In the genomic region with DNA sequence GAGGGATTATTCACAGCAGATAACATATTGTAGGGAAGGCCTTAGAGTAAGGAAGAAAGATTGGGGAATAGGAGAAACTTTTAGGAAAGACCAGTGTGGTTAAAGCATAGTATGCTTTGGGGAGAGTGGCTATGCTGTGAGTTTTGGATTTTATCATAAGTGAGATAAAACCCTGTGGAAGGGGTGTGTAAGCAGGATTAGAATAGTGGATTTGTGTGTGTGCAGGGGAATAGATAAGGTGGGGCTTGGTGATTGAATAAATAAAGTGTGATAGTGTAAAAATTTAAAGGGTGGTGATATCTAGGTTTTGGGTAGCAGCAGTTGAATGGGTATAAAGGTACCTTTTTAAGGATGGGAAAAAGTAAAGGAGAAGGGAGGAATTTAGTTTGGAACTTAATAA, we compare ENCODE assay signal across 27 cellular contexts.
DNase-seq lines count a peak whose midpoint lies in the region; ATAC-seq, FAIRE-seq and TF ChIP-seq lines count a peak whose summit lies in the region.
"Had no signal": no experiment of that assay in that cellular context is flagged by ENCODE, and none has a peak within 500 bp of the region (broad histone marks: within the 10 kb centered on the region; RNA-seq: fewer than 3 reads in every experiment).

No MANE protein-coding gene starts in this region.

- in situ Hi-C loops in K562 (cut with MboI): no loop called here

- no peak for FAIRE-seq in K562 (lab: Jason Lieb, UNC)
- FAIRE-seq: GM12878, GM19239 had no signal

- no peak overlapping the region for H3K4me3 ChIP-seq in Karpas-422 (ENCODE audit: low read length)
- H3K4me3 ChIP-seq in K562: no peak overlapping the region
- no peak overlapping the region for H3K4me3 ChIP-seq in psoas muscle
- H3K4me3 ChIP-seq: BLaER1, GM12878 had no signal

- no peak overlapping the region for H2AFZ ChIP-seq in Karpas-422 (ENCODE audit: low read length)
- no peak overlapping the region for H2AFZ ChIP-seq in K562 (ENCODE audit: low read depth, low read length)

- CTCF ChIA-PET in activated naive CD4-positive, alpha-beta T cell treated with anti-CD3 and anti-CD28 coated beads for 36 hours (lab: Charles Lee): interaction anchor here (0.6 to 1.1 kb wide), 3 partner anchors 24 to 942 kb away, joined by 3 to 5 read pairs (median 3); no protein-coding TSS in a partner anchor
- CTCF ChIA-PET in K562 (lab: Yijun Ruan, JAX; ENCODE audit: low intra/inter-chr PET ratio): no interaction called here

- no peak overlapping the region for H3K9ac ChIP-seq in Karpas-422 (ENCODE audit: low read length)
- no peak overlapping the region for H3K9ac ChIP-seq in K562 (ENCODE audit: insufficient read depth in 1 of 2, low read depth in 2 of 2, low read length in 2 of 2)
- H3K9ac ChIP-seq: BLaER1 had no signal

- H3K4me1 Mint-ChIP-seq in activated naive CD4-positive, alpha-beta T cell treated with anti-CD3 and anti-CD28 coated beads, Interleukin-2, amount 50 U/mL, for 24 hours: peaks cover 38% of the 10 kb centered on the region
- peaks cover 21% of the 10 kb centered on the region for H3K4me1 Mint-ChIP-seq in activated naive CD4-positive, alpha-beta T cell treated with anti-CD3 and anti-CD28 coated beads for 36 hours (ENCODE audit: low read depth)
- H3K4me1 Mint-ChIP-seq in memory B cell: peaks cover 27% of the 10 kb centered on the region

- DNase-seq in activated naive CD4-positive, alpha-beta T cell treated with anti-CD3 and anti-CD28 coated beads for 36 hours: no peak
- DNase-seq in Karpas-422 (peak; percentile 9), K562 (ENCODE audit: extremely low read depth in 1 of 4, low spot score in 3 of 4) (no peak), memory B cell (ENCODE audit: low spot score in 2 of 2) (no peak), amniotic stem cell (lab: John Stamatoyannopoulos, UW) (no peak), psoas muscle (no peak)
- DNase-seq: ACHN; BE2C; C1 segment of cervical spinal cord; CD4-positive, alpha-beta memory T cell; CD4-positive, CD25-positive, alpha-beta regulatory T cell; CD8-positive, alpha-beta memory T cell; COR-L47; DMS 273 treated with DMSO at 0.1 percent for 48 hours; DMS153; DMS53; DMS79; DND-41; EL; GDM1 had no signal

- H3K79me2 ChIP-seq in Karpas-422 (ENCODE audit: low read length) (no peaks in the 10 kb centered on the region), K562 (ENCODE audit: control insufficient read depth, insufficient read depth, low read length) (peaks cover 16% of the 10 kb centered on the region; the same call in 2 of the 3 replicates)

- no peaks in the 10 kb centered on the region for H3K4me1 ChIP-seq in Karpas-422 (ENCODE audit: low read length)
- H3K4me1 ChIP-seq in K562 (replicated peaks in 1 of 2; ENCODE audit: control insufficient read depth in 2 of 2, insufficient read depth in 2 of 2, low read length in 2 of 2): peaks cover 0 to 7% of the 10 kb centered on the region in 2 experiments; a peak in 2 of 5 replicates
- peaks cover 33% of the 10 kb centered on the region for H3K4me1 ChIP-seq in psoas muscle
- H3K4me1 ChIP-seq: BE2C, BLaER1 had no signal

- H3K9me3 Mint-ChIP-seq in activated naive CD4-positive, alpha-beta T cell treated with anti-CD3 and anti-CD28 coated beads, Interleukin-2, amount 50 U/mL, for 24 hours: no peaks in the 10 kb centered on the region
- no peaks in the 10 kb centered on the region for H3K9me3 Mint-ChIP-seq in activated naive CD4-positive, alpha-beta T cell treated with anti-CD3 and anti-CD28 coated beads for 36 hours
- no peaks in the 10 kb centered on the region for H3K9me3 Mint-ChIP-seq in memory B cell
- H3K9me3 Mint-ChIP-seq: CD14-positive monocyte; CD4-positive, alpha-beta memory T cell; CD4-positive, CD25-positive, alpha-beta regulatory T cell; CD8-positive, alpha-beta memory T cell had no signal

- H3K36me3 ChIP-seq in Karpas-422 (ENCODE audit: insufficient read depth, low read length) (no peaks in the 10 kb centered on the region), K562 (ENCODE audit: control insufficient read depth, insufficient read depth, low read length) (no peaks in the 10 kb centered on the region), psoas muscle (ENCODE audit: insufficient read depth in 1 of 2, low read depth in 1 of 2) (no peaks in the 10 kb centered on the region)
- H3K36me3 ChIP-seq: BE2C, BLaER1 had no signal

- TF ChIP-seq EP300 in K562 (IDR thresholded peaks at IDR 0.05; ENCODE audit: low read length): no peak

- H3K36me3 Mint-ChIP-seq in activated naive CD4-positive, alpha-beta T cell treated with anti-CD3 and anti-CD28 coated beads, Interleukin-2, amount 50 U/mL, for 24 hours: peaks cover 5% of the 10 kb centered on the region
- H3K36me3 Mint-ChIP-seq in activated naive CD4-positive, alpha-beta T cell treated with anti-CD3 and anti-CD28 coated beads for 36 hours (ENCODE audit: low read depth): no peaks in the 10 kb centered on the region
- H3K36me3 Mint-ChIP-seq in memory B cell: peaks cover 2% of the 10 kb centered on the region
- H3K36me3 Mint-ChIP-seq: CD4-positive, alpha-beta memory T cell; CD8-positive, alpha-beta memory T cell had no signal

- POLR2A ChIA-PET in K562 (lab: Yijun Ruan, JAX): interaction anchor here (0.7 kb wide), 1 partner anchor 11 kb away, joined by 3 read pairs; no protein-coding TSS in a partner anchor

- TF ChIP-seq POLR2A in K562 (conservative IDR thresholded peaks at IDR 0.05): no peak

- BruUV-seq in K562 (replicated peaks; lab: Mats Ljungman, UMichigan): no TSS peak

- H3K9me3 ChIP-seq in Karpas-422 (ENCODE audit: low read length) (no peaks in the 10 kb centered on the region), K562 (replicated peaks; ENCODE audit: control insufficient read depth, insufficient read depth, low read depth, low read length) (no peaks in the 10 kb centered on the region), psoas muscle (no peaks in the 10 kb centered on the region)
- H3K9me3 ChIP-seq: BE2C, BLaER1 had no signal

- H3K27me3 Mint-ChIP-seq in activated naive CD4-positive, alpha-beta T cell treated with anti-CD3 and anti-CD28 coated beads, Interleukin-2, amount 50 U/mL, for 24 hours: no peaks in the 10 kb centered on the region
- H3K27me3 Mint-ChIP-seq in activated naive CD4-positive, alpha-beta T cell treated with anti-CD3 and anti-CD28 coated beads for 36 hours (ENCODE audit: low read depth): no peaks in the 10 kb centered on the region
- no peaks in the 10 kb centered on the region for H3K27me3 Mint-ChIP-seq in memory B cell
- H3K27me3 Mint-ChIP-seq: CD4-positive, alpha-beta memory T cell; CD4-positive, CD25-positive, alpha-beta regulatory T cell; CD8-positive, alpha-beta memory T cell had no signal

- no peaks in the 10 kb centered on the region for H3K9me1 ChIP-seq in K562 (ENCODE audit: control insufficient read depth, insufficient read depth, low read length)

- H4K20me1 ChIP-seq in Karpas-422 (ENCODE audit: insufficient read depth, low read depth, low read length) (no peaks in the 10 kb centered on the region), K562 (replicated peaks; ENCODE audit: control insufficient read depth, insufficient read depth, low read length) (no peaks in the 10 kb centered on the region)

- no peak overlapping the region for H3K27ac ChIP-seq in Karpas-422 (ENCODE audit: low read length)
- no peak overlapping the region for H3K27ac ChIP-seq in K562 (ENCODE audit: extremely low read depth, low read depth, low read length)
- no peak overlapping the region for H3K27ac ChIP-seq in psoas muscle
- H3K27ac ChIP-seq: 22Rv1, BLaER1 had no signal

- H3K4me3 Mint-ChIP-seq in activated naive CD4-positive, alpha-beta T cell treated with anti-CD3 and anti-CD28 coated beads, Interleukin-2, amount 50 U/mL, for 24 hours: no peak overlapping the region
- H3K4me3 Mint-ChIP-seq in activated naive CD4-positive, alpha-beta T cell treated with anti-CD3 and anti-CD28 coated beads for 36 hours: no peak overlapping the region
- no peak overlapping the region for H3K4me3 Mint-ChIP-seq in memory B cell
- H3K4me3 Mint-ChIP-seq: CD14-positive monocyte; CD4-positive, alpha-beta memory T cell; CD8-positive, alpha-beta memory T cell had no signal

- no peaks in the 10 kb centered on the region for H3K9me2 ChIP-seq in Karpas-422 (replicated peaks; ENCODE audit: insufficient read depth, low read length)

- H3K27me3 ChIP-seq in Karpas-422 (ENCODE audit: low read length): no peaks in the 10 kb centered on the region
- H3K27me3 ChIP-seq in K562 (ENCODE audit: control insufficient read depth in 2 of 2, insufficient read depth in 2 of 2, low read length in 2 of 2): no peaks in the 10 kb centered on the region
- H3K27me3 ChIP-seq in psoas muscle (ENCODE audit: insufficient read depth in 3 of 3, low read length in 2 of 3): no peaks in the 10 kb centered on the region
- H3K27me3 ChIP-seq: BE2C, BLaER1 had no signal

- no peak for TF ChIP-seq CTCF in K562 (IDR thresholded peaks at IDR 0.05 in 2 of 3, conservative IDR thresholded peaks at IDR 0.05 in 1 of 3; ENCODE audit: insufficient read depth in 2 of 3, low read depth in 1 of 3, low read length in 3 of 3)
- TF ChIP-seq CTCF in psoas muscle (IDR thresholded peaks at IDR 0.05): no peak

- intact Hi-C loops in activated naive CD4-positive, alpha-beta T cell treated with anti-CD3 and anti-CD28 coated beads for 36 hours (cut with micrococcal nuclease): loop anchor here (5.0 kb wide), 1 partner anchor 46 kb away; no protein-coding TSS in a partner anchor
- intact Hi-C loops in K562 (cut with micrococcal nuclease): no loop called here
- intact Hi-C loops in psoas muscle (cut with DNase I): no loop called here

- ATAC-seq in K562 (no peak), memory B cell (ENCODE audit: low read depth) (no peak), GM19455 (IDR thresholded peaks at IDR 0.05; ENCODE audit: unreplicated experiment) (no peak), psoas muscle (no peak)
- ATAC-seq: GM12878 had no signal

- H3K4me2 ChIP-seq in Karpas-422 (ENCODE audit: low read depth, low read length, poor library complexity, severe bottlenecking) (no peak overlapping the region), K562 (ENCODE audit: insufficient read depth, low read length) (no peak overlapping the region)
- H3K4me2 ChIP-seq: BLaER1 had no signal

- H3K27ac Mint-ChIP-seq in activated naive CD4-positive, alpha-beta T cell treated with anti-CD3 and anti-CD28 coated beads, Interleukin-2, amount 50 U/mL, for 24 hours: peak overlapping the region; percentile 3
- H3K27ac Mint-ChIP-seq in activated naive CD4-positive, alpha-beta T cell treated with anti-CD3 and anti-CD28 coated beads for 36 hours: no peak overlapping the region
- H3K27ac Mint-ChIP-seq in memory B cell: peak overlapping the region; percentile 5
- H3K27ac Mint-ChIP-seq: CD14-positive monocyte had no signal

- no peak for TF ChIP-seq RAD21 in K562 (CRISPR knock-in tag; conservative IDR thresholded peaks at IDR 0.05 in 1 of 2, IDR thresholded peaks at IDR 0.05 in 1 of 2)

TF ChIP-seq in K562, 482 proteins besides CTCF, POLR2A, EP300 and RAD21 (continues in another document):
- no peak for TF ChIP-seq NR2C1 (IDR thresholded peaks at IDR 0.05)
- no peak for TF ChIP-seq NR2C1 (tag; IDR thresholded peaks at IDR 0.05)
